In genomic region chr11:827146-827860, GRCh38 we compare ENCODE assay signal across 1 cellular context.
A peak's percentile ranks its signal among the peaks of the same experiment; 100 is the strongest.
TF ChIP-seq lines count a peak whose summit lies in the region.

No MANE protein-coding gene starts in this region.

TF ChIP-seq in HepG2, 621 proteins besides CTCF, POLR2A, EP300 and RAD21 (continued from another document and continues in another):
- TF ChIP-seq ZNF574 (CRISPR knock-in tag; IDR thresholded peaks at IDR 0.05) (peak; percentile 62; the same call in 1 of the 2 replicates), BRD4 (CRISPR knock-in tag; IDR thresholded peaks at IDR 0.05) (peak; percentile 62), EEA1 (CRISPR knock-in tag; IDR thresholded peaks at IDR 0.05; ENCODE audit: borderline replicate concordance) (0 out of 2 replicates have a peak, but pooled peaks have one; percentile 34), SP4 (CRISPR knock-in tag; IDR thresholded peaks at IDR 0.05) (peak; percentile 70), TOPORS (CRISPR knock-in tag; IDR thresholded peaks at IDR 0.05) (no peak), DMAP1 (CRISPR knock-in tag; IDR thresholded peaks at IDR 0.05) (peak; percentile 90), ELF1 (CRISPR knock-in tag; IDR thresholded peaks at IDR 0.05) (peak; percentile 73), PATZ1 (CRISPR knock-in tag; IDR thresholded peaks at IDR 0.05) (peak; percentile 75), ZNF235 (CRISPR knock-in tag; IDR thresholded peaks at IDR 0.05; ENCODE audit: borderline replicate concordance) (peak; percentile 69; the same call in 1 of the 2 replicates), THRA (CRISPR knock-in tag; IDR thresholded peaks at IDR 0.05; ENCODE audit: borderline replicate concordance) (peak; percentile 57; the same call in 1 of the 2 replicates), TERF1 (CRISPR knock-in tag; IDR thresholded peaks at IDR 0.05) (no peak), AHR (CRISPR knock-in tag; IDR thresholded peaks at IDR 0.05) (peak; percentile 37; the same call in 1 of the 2 replicates), HOXA5 (CRISPR knock-in tag; IDR thresholded peaks at IDR 0.05) (no peak), IRF9 (CRISPR knock-in tag; IDR thresholded peaks at IDR 0.05; ENCODE audit: borderline replicate concordance) (0 out of 2 replicates have a peak, but pooled peaks have one; percentile 49), KDM3A (CRISPR knock-in tag; IDR thresholded peaks at IDR 0.05; ENCODE audit: low read depth) (0 out of 2 replicates have a peak, but pooled peaks have one; percentile 36), ZNF607 (CRISPR knock-in tag; IDR thresholded peaks at IDR 0.05; ENCODE audit: borderline replicate concordance) (peak; percentile 65; the same call in 1 of the 2 replicates), KAT7 (CRISPR knock-in tag; IDR thresholded peaks at IDR 0.05; ENCODE audit: borderline replicate concordance) (peak; percentile 50; the same call in 1 of the 2 replicates), IRX3 (CRISPR knock-in tag; IDR thresholded peaks at IDR 0.05; ENCODE audit: borderline replicate concordance, low read depth) (peak; percentile 72; the same call in 1 of the 2 replicates), ZNF451 (CRISPR knock-in tag; IDR thresholded peaks at IDR 0.05) (peak; percentile 51; the same call in 1 of the 2 replicates), ZBTB25 (CRISPR knock-in tag; IDR thresholded peaks at IDR 0.05) (0 out of 2 replicates have a peak, but pooled peaks have one; percentile 18), HNRNPLL (IDR thresholded peaks at IDR 0.05; ENCODE audit: low read depth, low read length, poor library complexity, severe bottlenecking) (peak; percentile 83), GATAD1 (CRISPR knock-in tag; IDR thresholded peaks at IDR 0.05) (peak; percentile 68; the same call in 1 of the 2 replicates), ATF7-NPFF (CRISPR knock-in tag; IDR thresholded peaks at IDR 0.05; ENCODE audit: low read depth) (0 out of 2 replicates have a peak, but pooled peaks have one; percentile 86), KDM6A (CRISPR knock-in tag; IDR thresholded peaks at IDR 0.05; ENCODE audit: low read depth) (0 out of 2 replicates have a peak, but pooled peaks have one; percentile 18), KAT8 (CRISPR knock-in tag; IDR thresholded peaks at IDR 0.05) (peak; percentile 41; the same call in 1 of the 2 replicates), FOXO1 (CRISPR knock-in tag; IDR thresholded peaks at IDR 0.05) (peak; percentile 33; the same call in 1 of the 2 replicates), MTA1 (CRISPR knock-in tag; IDR thresholded peaks at IDR 0.05; ENCODE audit: borderline replicate concordance) (peak; percentile 63; the same call in 1 of the 2 replicates), DNMT3B (CRISPR knock-in tag; conservative IDR thresholded peaks at IDR 0.05) (no peak), ZNF773 (CRISPR knock-in tag; IDR thresholded peaks at IDR 0.05; ENCODE audit: borderline replicate concordance) (peak; percentile 43; the same call in 1 of the 2 replicates), PRDM10 (CRISPR knock-in tag; IDR thresholded peaks at IDR 0.05; ENCODE audit: low read depth) (peak; percentile 53; the same call in 1 of the 2 replicates), ZNF567 (CRISPR knock-in tag; IDR thresholded peaks at IDR 0.05; ENCODE audit: borderline replicate concordance) (peak; percentile 90; the same call in 1 of the 2 replicates), ZBTB20 (CRISPR knock-in tag; IDR thresholded peaks at IDR 0.05; ENCODE audit: borderline replicate concordance, low read depth) (peak; percentile 44; the same call in 1 of the 2 replicates), ZNF326 (CRISPR knock-in tag; IDR thresholded peaks at IDR 0.05; ENCODE audit: borderline replicate concordance) (no peak), HDAC6 (IDR thresholded peaks at IDR 0.05; ENCODE audit: low read depth, low read length) (no peak), ZNF772 (CRISPR knock-in tag; IDR thresholded peaks at IDR 0.05) (peak; percentile 57; the same call in 1 of the 2 replicates), ZNF672 (CRISPR knock-in tag; IDR thresholded peaks at IDR 0.05) (no peak), ZNF34 (CRISPR knock-in tag; IDR thresholded peaks at IDR 0.05; ENCODE audit: borderline replicate concordance) (peak; percentile 64; the same call in 1 of the 2 replicates), ZNF251 (CRISPR knock-in tag; IDR thresholded peaks at IDR 0.05) (no peak), ELF3 (CRISPR knock-in tag; IDR thresholded peaks at IDR 0.05) (peak; percentile 18; the same call in 1 of the 2 replicates), NRL (CRISPR knock-in tag; IDR thresholded peaks at IDR 0.05; ENCODE audit: borderline replicate concordance) (peak; percentile 71; the same call in 1 of the 2 replicates), PAXIP1 (CRISPR knock-in tag; conservative IDR thresholded peaks at IDR 0.05) (peak; percentile 71), E2F2 (CRISPR knock-in tag; IDR thresholded peaks at IDR 0.05; ENCODE audit: borderline replicate concordance) (no peak), HDAC2 (CRISPR knock-in tag; IDR thresholded peaks at IDR 0.05) (peak; percentile 64)
